In genomic region chr20:48828734-48829460, GRCh38 we compare ENCODE assay signal across 1 cellular context.
TF ChIP-seq lines count a peak whose summit lies in the region.

No MANE protein-coding gene starts in this region.

TF ChIP-seq in SK-N-SH, 30 proteins besides CTCF, POLR2A, EP300 and RAD21 (continued from another document):
- TF ChIP-seq, protein P1, sequence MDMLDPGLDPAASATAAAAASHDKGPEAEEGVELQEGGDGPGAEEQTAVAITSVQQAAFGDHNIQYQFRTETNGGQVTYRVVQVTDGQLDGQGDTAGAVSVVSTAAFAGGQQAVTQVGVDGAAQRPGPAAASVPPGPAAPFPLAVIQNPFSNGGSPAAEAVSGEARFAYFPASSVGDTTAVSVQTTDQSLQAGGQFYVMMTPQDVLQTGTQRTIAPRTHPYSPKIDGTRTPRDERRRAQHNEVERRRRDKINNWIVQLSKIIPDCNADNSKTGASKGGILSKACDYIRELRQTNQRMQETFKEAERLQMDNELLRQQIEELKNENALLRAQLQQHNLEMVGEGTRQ (IDR thresholded peaks at IDR 0.05; ENCODE audit: borderline replicate concordance, low read depth, low read length) = no peak
- TF ChIP-seq POLR2AphosphoS5 (IDR thresholded peaks at IDR 0.05; ENCODE audit: low read depth, low read length) = no peak
- no peak for TF ChIP-seq ELF1 (IDR thresholded peaks at IDR 0.05)
